Comparison of ENCODE assay signal across 15 cellular contexts in genomic region chr3:139982404-139982803, GRCh38. TPM values are rescaled to one million over a fixed set of nuclear protein-coding genes. Genes with fewer than 3 reads are reported as not detected.
DNase-seq lines count a peak whose midpoint lies in the region; FAIRE-seq and TF ChIP-seq lines count a peak whose summit lies in the region.
"Had no signal": no experiment of that assay in that cellular context is flagged by ENCODE, and none has a peak within 500 bp of the region (broad histone marks: within the 10 kb centered on the region; RNA-seq: fewer than 3 reads in every experiment).

No MANE protein-coding gene starts in this region.

- dilution Hi-C loops in keratinocyte (cut with MboI; ENCODE audit: extremely low pct_ligation_motif_present, low sequenced_read_pairs) = no loop called here

- H3K9me1 ChIP-seq in keratinocyte (ENCODE audit: control insufficient read depth, extremely low read depth, insufficient read depth, low read length) = no peaks in the 10 kb centered on the region

- H3K36me3 ChIP-seq in keratinocyte (ENCODE audit: control insufficient read depth in 2 of 2, extremely low read depth in 1 of 2, insufficient read depth in 2 of 2, low read length in 2 of 2) = no peaks in the 10 kb centered on the region

- no peaks in the 10 kb centered on the region for H3K79me2 ChIP-seq in keratinocyte (ENCODE audit: control insufficient read depth, insufficient read depth, low read length)

- H2AFZ ChIP-seq in keratinocyte (ENCODE audit: control insufficient read depth, low read length) = no peak overlapping the region

- H3K27me3 ChIP-seq in keratinocyte (ENCODE audit: control insufficient read depth, extremely low read depth, insufficient read depth, low read length) = peaks cover 8% of the 10 kb centered on the region

- peak; percentile 13 for DNase-seq in HEK293T (ENCODE audit: extremely low spot score)
- DNase-seq in keratinocyte (ENCODE audit: low read depth, low spot score) = no peak
- no peak for DNase-seq in stimulated activated naive CD4-positive, alpha-beta T cell (lab: John Stamatoyannopoulos, UW)
- no peak for DNase-seq in T-helper 2 cell
- no peak for DNase-seq in putamen (ENCODE audit: low spot score)
- DNase-seq in retina = no peak
- DNase-seq: activated T-cell treated with anti-CD3 and anti-CD28 coated beads, Interleukin-2, amount 50 U/mL, for 1 hour; DMS153; foreskin melanocyte; IMR-90 had no signal

- H3K27ac ChIP-seq in C4-2B (no peak overlapping the region), VCaP (no peak overlapping the region), keratinocyte (ENCODE audit: control insufficient read depth, insufficient read depth, low read length) (no peak overlapping the region)
- H3K27ac ChIP-seq: skin epidermis had no signal

- H3K4me2 ChIP-seq in keratinocyte (ENCODE audit: control insufficient read depth, extremely low read depth, insufficient read depth, low read depth, low read length) = no peak overlapping the region

- TF ChIP-seq CTCF in C4-2B (conservative IDR thresholded peaks at IDR 0.05) = peak; percentile 46
- peak; percentile 77 for TF ChIP-seq CTCF in VCaP (conservative IDR thresholded peaks at IDR 0.05)
- peak; percentile 30 to 39 (median 37) for TF ChIP-seq CTCF in keratinocyte (optimal IDR thresholded peaks at IDR 0.05 in 1 of 3, IDR thresholded peaks at IDR 0.05 in 1 of 3, conservative IDR thresholded peaks at IDR 0.05 in 1 of 3; ENCODE audit: extremely low read depth in 1 of 3, insufficient read depth in 2 of 3, low read length in 3 of 3)

- no peak overlapping the region for H3K4me3 ChIP-seq in keratinocyte (ENCODE audit: control insufficient read depth in 2 of 3, extremely low read depth in 1 of 3, insufficient read depth in 2 of 3, low read depth in 1 of 3, low read length in 3 of 3)
- H3K4me3 ChIP-seq: skin epidermis had no signal

- FAIRE-seq in keratinocyte (lab: Jason Lieb, UNC) = no peak
- FAIRE-seq: GM18507, TTC549 had no signal

- CTCF ChIA-PET in HEK293T (lab: Yijun Ruan, JAX) = interaction anchor here (0.6 kb wide), 1 partner anchor 82 kb away, joined by 3 read pairs; no protein-coding TSS in a partner anchor

- no peak overlapping the region for H3K9ac ChIP-seq in keratinocyte (ENCODE audit: control insufficient read depth, extremely low read depth, insufficient read depth, low read length)

- H3K4me1 ChIP-seq in keratinocyte (ENCODE audit: control insufficient read depth, extremely low read depth, insufficient read depth, low read length) = no peaks in the 10 kb centered on the region

- POLR2A ChIA-PET in HEK293T (lab: Yijun Ruan, JAX) = no interaction called here

- H4K20me1 ChIP-seq in keratinocyte (ENCODE audit: control insufficient read depth, extremely low read depth, insufficient read depth, low read length) = no peaks in the 10 kb centered on the region

- no peaks in the 10 kb centered on the region for H3K9me3 ChIP-seq in keratinocyte (ENCODE audit: control insufficient read depth, low read depth, low read length)

TF ChIP-seq in HEK293T, 16 proteins besides CTCF, POLR2A, EP300 and RAD21:
- no peak for TF ChIP-seq HDGF (IDR thresholded peaks at IDR 0.05; ENCODE audit: borderline replicate concordance)
- TF ChIP-seq LEF1 (IDR thresholded peaks at IDR 0.05; ENCODE audit: borderline replicate concordance) = no peak
- no peak for TF ChIP-seq SP1 (IDR thresholded peaks at IDR 0.05)
- no peak for TF ChIP-seq BHLHE40 (IDR thresholded peaks at IDR 0.05; ENCODE audit: borderline replicate concordance)
- no peak for TF ChIP-seq ZNF384 (IDR thresholded peaks at IDR 0.05)
- no peak for TF ChIP-seq CTBP1 (IDR thresholded peaks at IDR 0.05; ENCODE audit: borderline replicate concordance)
- TF ChIP-seq SUZ12 (IDR thresholded peaks at IDR 0.05) = no peak
- no peak for TF ChIP-seq L3MBTL2 (conservative IDR thresholded peaks at IDR 0.05)
- TF ChIP-seq ELF4 (IDR thresholded peaks at IDR 0.05) = no peak
- no peak for TF ChIP-seq TARDBP (IDR thresholded peaks at IDR 0.05)
- TF ChIP-seq PKNOX1 (IDR thresholded peaks at IDR 0.05) = no peak
- TF ChIP-seq FOXA1 (IDR thresholded peaks at IDR 0.05) = no peak
- TF ChIP-seq NFRKB (IDR thresholded peaks at IDR 0.05) = no peak
- no peak for TF ChIP-seq FOXK2 (IDR thresholded peaks at IDR 0.05)
- TF ChIP-seq FOXM1 (IDR thresholded peaks at IDR 0.05; ENCODE audit: borderline replicate concordance) = no peak

RNA-seq across cellular contexts. Expression of gene CLSTN2, which starts 47.4 kb away (rescaled TPM):
- 0.09 to 0.17 TPM (median 0.10 TPM) in 3 replicates for polyA plus RNA-seq in keratinocyte
- 0.09 TPM for polyA plus RNA-seq in keratinocyte (2011; ENCODE audit: low read depth)
- polyA plus RNA-seq in keratinocyte (2011; cell fraction: cytosol; rRNA removed) = 0.05 and 0.17 TPM in 2 replicates
- 0.37 TPM in 2 replicates for polyA plus RNA-seq in keratinocyte (2011; cell fraction: nucleus; rRNA removed)
- polyA plus RNA-seq in keratinocyte (2012; ENCODE audit: low replicate concordance) = 0.07 and 0.13 TPM in 2 replicates
- polyA minus RNA-seq in keratinocyte = 0.07 to 1.1 TPM (median 0.32 TPM) in 3 replicates
- 0.19 TPM for polyA minus RNA-seq in keratinocyte (2011; cell fraction: cytosol; rRNA and poly(A)+ RNA removed)
- polyA minus RNA-seq in keratinocyte (2011; cell fraction: nucleus; rRNA and poly(A)+ RNA removed) = 0.42 and 0.78 TPM in 2 replicates
